ENCODE assay signal across 3 cellular contexts in genomic region chr5:175952810-175953209, GRCh38. TPM values are rescaled to one million over a fixed set of nuclear protein-coding genes. Genes with fewer than 3 reads are reported as not detected.
A peak's percentile ranks its signal among the peaks of the same experiment; 100 is the strongest.
DNase-seq lines count a peak whose midpoint lies in the region; ATAC-seq and TF ChIP-seq lines count a peak whose summit lies in the region.
"Not testable (repeated sequence)": the region's sequence is repeated elsewhere in the genome, so short reads cannot be mapped to it uniquely, and the experiment has no call there.

No MANE protein-coding gene starts in this region.

- 58 to 80% (median 59%) methylated on average over 3 to 5 of the region's 8 CpGs for WGBS in psoas muscle, 3 donors

- H3K4me1 ChIP-seq in psoas muscle, gastrocnemius medialis: not testable (repeated sequence)

- not testable (repeated sequence) for H3K27me3 ChIP-seq in psoas muscle (ENCODE audit: insufficient read depth in 3 of 3, low read length in 2 of 3); gastrocnemius medialis

- H3K9me3 ChIP-seq in psoas muscle, gastrocnemius medialis: not testable (repeated sequence)

- peak; percentile 2 for ATAC-seq in left lobe of liver
- ATAC-seq in psoas muscle: peak in 3 of 4 donors; percentile 46 to 73 (median 66)
- ATAC-seq in gastrocnemius medialis: peak; percentile 63 to 81

- intact Hi-C loops in psoas muscle (cut with DNase I); gastrocnemius medialis (cut with DNase I; ENCODE audit: low total_unique reads): not testable (repeated sequence)

- not testable (repeated sequence) for TF ChIP-seq CTCF in psoas muscle (IDR thresholded peaks at IDR 0.05); gastrocnemius medialis (IDR thresholded peaks at IDR 0.05 in 4 of 5, conservative IDR thresholded peaks at IDR 0.05 in 1 of 5)

- DNase-seq in left lobe of liver (ENCODE audit: low spot score); psoas muscle; gastrocnemius medialis: not testable (repeated sequence)

- H3K4me3 ChIP-seq in psoas muscle, gastrocnemius medialis: not testable (repeated sequence)

- in situ Hi-C loops in gastrocnemius medialis (cut with MboI; ENCODE audit: low sequenced_read_pairs in 4 of 4): not testable (repeated sequence)

- not testable (repeated sequence) for TF ChIP-seq POLR2A in gastrocnemius medialis (IDR thresholded peaks at IDR 0.05)

- not testable (repeated sequence) for H3K27ac ChIP-seq in psoas muscle, gastrocnemius medialis

- H3K36me3 ChIP-seq in psoas muscle (ENCODE audit: insufficient read depth in 1 of 2, low read depth in 1 of 2); gastrocnemius medialis: not testable (repeated sequence)

RNA-seq across cellular contexts. Expression of gene THOC3, which starts 15.3 kb away (rescaled TPM):
- total RNA-seq in left lobe of liver (21.5 TPM), psoas muscle (10 to 100 TPM in 2 of 4 donors, 1 to 10 TPM in 2; 5.9 to 11.2 (median 10.1) TPM), gastrocnemius medialis (10 to 100 TPM in 3 of 4 donors, 1 to 10 TPM in 1; 8.6 to 16.9 (median 15.2) TPM)
- 10 to 100 TPM in 2 of 3 donors, 1 to 10 TPM in 1; 7.5 to 15.0 (median 12.2) TPM for polyA plus RNA-seq in psoas muscle

Comparison
In these comparisons a context has a peak if more than half of its experiments do, and no peak if none do; other contexts are left out.
1. ATAC-seq: peak in every context shown above with its lines; median percentile 72 in gastrocnemius medialis; 66 in psoas muscle; 2 in left lobe of liver.